In the genomic region with DNA sequence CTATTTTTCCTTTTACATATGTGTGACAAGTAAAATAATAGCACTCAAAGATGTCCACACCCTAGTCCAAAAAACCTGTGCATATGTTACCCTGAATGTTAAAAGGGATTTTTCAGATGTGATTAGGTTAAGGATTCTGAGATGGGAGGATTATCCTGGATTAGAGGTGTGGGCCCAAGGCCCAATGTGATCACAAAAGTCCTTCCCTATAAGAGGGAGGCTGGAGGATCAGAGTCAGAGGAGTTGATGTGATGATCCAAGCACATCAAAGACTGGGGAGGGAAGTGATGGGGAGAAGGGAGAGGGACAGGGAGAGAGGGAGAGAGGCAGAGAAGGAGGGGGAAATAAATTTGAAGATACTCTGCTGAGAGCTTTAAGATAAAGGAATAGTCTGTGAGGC, we compare ENCODE assay signal across 20 cellular contexts.
DNase-seq lines count a peak whose midpoint lies in the region; ATAC-seq, FAIRE-seq and TF ChIP-seq lines count a peak whose summit lies in the region.
"Had no signal": no experiment of that assay in that cellular context is flagged by ENCODE, and none has a peak within 500 bp of the region (broad histone marks: within the 10 kb centered on the region; RNA-seq: fewer than 3 reads in every experiment).

No MANE protein-coding gene starts in this region.

- H3K4me1 Mint-ChIP-seq in mesothelial cell of epicardium = no peaks in the 10 kb centered on the region
- peaks cover 2% of the 10 kb centered on the region for H3K4me1 Mint-ChIP-seq in progenitor cell of endocrine pancreas (ENCODE audit: low read depth)
- H3K4me1 Mint-ChIP-seq: CD14-positive monocyte; CD8-positive, alpha-beta memory T cell had no signal

- DNase-seq in D721Med (ENCODE audit: insufficient read length, low spot score) (peak; percentile 27), NCI-H82 (lab: John Stamatoyannopoulos, UW) (peak; percentile 98), mesothelial cell of epicardium (ENCODE audit: low spot score in 2 of 2, unreplicated experiment in 2 of 2) (no peak), progenitor cell of endocrine pancreas (ENCODE audit: low spot score, unreplicated experiment) (no peak), NCI-H1694 (lab: John Stamatoyannopoulos, UW) (no peak), epidermal melanocyte (ENCODE audit: insufficient read length, low spot score) (no peak)
- DNase-seq: 8988T; ACHN; AML-193; BE2C; CD4-positive, alpha-beta T cell; CD8-positive, alpha-beta memory T cell; DMS153; DND-41; GOT3 had no signal

- H3K9me3 Mint-ChIP-seq in mesothelial cell of epicardium = peaks cover 11% of the 10 kb centered on the region
- H3K9me3 Mint-ChIP-seq in progenitor cell of endocrine pancreas (ENCODE audit: low read depth) = peaks cover 3% of the 10 kb centered on the region

- no peak overlapping the region for H3K4me3 Mint-ChIP-seq in mesothelial cell of epicardium
- H3K4me3 Mint-ChIP-seq in progenitor cell of endocrine pancreas (ENCODE audit: low read depth) = no peak overlapping the region
- H3K4me3 Mint-ChIP-seq: CD14-positive monocyte; CD4-positive, alpha-beta T cell; CD8-positive, alpha-beta memory T cell had no signal

- H3K36me3 Mint-ChIP-seq in mesothelial cell of epicardium (peaks cover 5% of the 10 kb centered on the region), progenitor cell of endocrine pancreas (ENCODE audit: insufficient read depth) (no peaks in the 10 kb centered on the region)
- H3K36me3 Mint-ChIP-seq: CD14-positive monocyte; CD8-positive, alpha-beta memory T cell had no signal

- peak; percentile 93 for FAIRE-seq in D721Med (lab: Jason Lieb, UNC)
- FAIRE-seq: A549, GM12892, H54 had no signal

- no peak for ATAC-seq in HG03108 (IDR thresholded peaks at IDR 0.05; ENCODE audit: unreplicated experiment)
- ATAC-seq: A549 had no signal

- H3K27me3 Mint-ChIP-seq in mesothelial cell of epicardium (ENCODE audit: low read depth) (no peaks in the 10 kb centered on the region), progenitor cell of endocrine pancreas (no peaks in the 10 kb centered on the region)
- H3K27me3 Mint-ChIP-seq: CD4-positive, alpha-beta T cell; CD8-positive, alpha-beta memory T cell had no signal

- H3K27ac Mint-ChIP-seq in mesothelial cell of epicardium (peak overlapping the region; percentile 20), progenitor cell of endocrine pancreas (peak overlapping the region; percentile 23)
- H3K27ac Mint-ChIP-seq: CD14-positive monocyte; CD4-positive, alpha-beta T cell; CD8-positive, alpha-beta memory T cell had no signal

- TF ChIP-seq CTCF in D721Med (IDR thresholded peaks at IDR 0.05; ENCODE audit: insufficient read depth, missing control alignments) (no peak), mesothelial cell of epicardium (IDR thresholded peaks at IDR 0.05; ENCODE audit: unreplicated experiment) (no peak), progenitor cell of endocrine pancreas (IDR thresholded peaks at IDR 0.05; ENCODE audit: unreplicated experiment) (no peak)

Comparison
In these comparisons a context has a peak if more than half of its experiments do, and no peak if none do; other contexts are left out.
1. DNase-seq: peak in D721Med (single experiment) and NCI-H82 (single experiment); none in mesothelial cell of epicardium (0 of 2), progenitor cell of endocrine pancreas (single experiment), NCI-H1694 (single experiment) and epidermal melanocyte (single experiment).